In genomic region chr17:6303664-6304063, GRCh38 we compare ENCODE assay signal across 9 cellular contexts.
DNase-seq lines count a peak whose midpoint lies in the region; ATAC-seq, FAIRE-seq and TF ChIP-seq lines count a peak whose summit lies in the region.
"Had no signal": no experiment of that assay in that cellular context is flagged by ENCODE, and none has a peak within 500 bp of the region (broad histone marks: within the 10 kb centered on the region; RNA-seq: fewer than 3 reads in every experiment).

No MANE protein-coding gene starts in this region.

- SMC1A ChIA-PET in GM12878 (lab: Charles Lee; ENCODE audit: uncharacterized antibody, unreplicated experiment) = no interaction called here

- RAD21 ChIA-PET in GM12878 (lab: Charles Lee; ENCODE audit: unreplicated experiment) = no interaction called here

- no peaks in the 10 kb centered on the region for H3K9me2 ChIP-seq in SK-N-SH
- no peaks in the 10 kb centered on the region for H3K9me2 ChIP-seq in MM.1S (replicated peaks; ENCODE audit: insufficient read depth, low read length)

- DNase-seq in SK-N-SH (no peak), MM.1S (peak; percentile 49), GM12878 (ENCODE audit: low read depth, low spot score) (no peak), myocyte (ENCODE audit: low read depth) (peak; percentile 57), COLO668 (lab: John Stamatoyannopoulos, UW; ENCODE audit: unreplicated experiment) (no peak), NCI-H1436 (lab: John Stamatoyannopoulos, UW) (no peak), NCI-H2107 (lab: John Stamatoyannopoulos, UW) (no peak)

- no peak overlapping the region for H3K27ac ChIP-seq in SK-N-SH (ENCODE audit: low read depth in 2 of 2, low read length in 1 of 2)
- H3K27ac ChIP-seq in MM.1S (ENCODE audit: low read length) = no peak overlapping the region
- H3K27ac ChIP-seq in GM12878 (ENCODE audit: control insufficient read depth, insufficient read depth) = no peak overlapping the region

- H3K4me1 ChIP-seq in SK-N-SH (ENCODE audit: control insufficient read depth in 1 of 2, insufficient read depth in 2 of 2, low read depth in 1 of 2, low read length in 1 of 2) (no peaks in the 10 kb centered on the region), MM.1S (ENCODE audit: low read length) (no peaks in the 10 kb centered on the region), GM12878 (ENCODE audit: control insufficient read depth, insufficient read depth, low read length) (no peaks in the 10 kb centered on the region)

- H2AFZ ChIP-seq in SK-N-SH (ENCODE audit: low read depth) (no peak overlapping the region), MM.1S (ENCODE audit: low read length) (no peak overlapping the region), GM12878 (ENCODE audit: control insufficient read depth, low read depth, low read length) (no peak overlapping the region)

- H4K20me1 ChIP-seq in SK-N-SH (ENCODE audit: insufficient read depth) (no peaks in the 10 kb centered on the region), MM.1S (ENCODE audit: insufficient read depth, low read length) (no peaks in the 10 kb centered on the region), GM12878 (ENCODE audit: control insufficient read depth, insufficient read depth) (no peaks in the 10 kb centered on the region; the same call in 1 of the 2 replicates)

- BruUV-seq in GM12878 (replicated peaks; lab: Mats Ljungman, UMichigan) = no TSS peak

- POLR2A ChIA-PET in SK-N-SH (lab: Yijun Ruan, JAX) (no interaction called here), GM12878 (lab: Charles Lee) (no interaction called here)

- H3K9me3 ChIP-seq in SK-N-SH = no peaks in the 10 kb centered on the region
- no peaks in the 10 kb centered on the region for H3K9me3 ChIP-seq in MM.1S (replicated peaks; ENCODE audit: insufficient read depth, low read length)
- no peaks in the 10 kb centered on the region for H3K9me3 ChIP-seq in GM12878 (replicated peaks; ENCODE audit: control insufficient read depth, insufficient read depth, low read length)

- H3K27me3 ChIP-seq in SK-N-SH (ENCODE audit: insufficient read depth) (no peaks in the 10 kb centered on the region), MM.1S (replicated peaks; ENCODE audit: insufficient read depth, low read length) (peaks cover 21% of the 10 kb centered on the region), GM12878 (replicated peaks in 1 of 2; ENCODE audit: control insufficient read depth in 2 of 2, insufficient read depth in 2 of 2, low read length in 1 of 2) (no peaks in the 10 kb centered on the region)

- TF ChIP-seq POLR2A in GM12878 (IDR thresholded peaks at IDR 0.05; ENCODE audit: low read depth, low read length) = no peak

- in situ Hi-C loops in GM12878 (cut with MboI) = no loop called here

- CTCF ChIA-PET in SK-N-SH (lab: Yijun Ruan, JAX) = no interaction called here
- CTCF ChIA-PET in GM12878 (lab: Yijun Ruan, JAX) = no interaction called here

- H3K4me3 ChIP-seq in SK-N-SH (ENCODE audit: low read depth in 2 of 2, low read length in 1 of 2) = no peak overlapping the region
- H3K4me3 ChIP-seq in MM.1S (ENCODE audit: low read length) = no peak overlapping the region
- H3K4me3 ChIP-seq in GM12878 = no peak overlapping the region
- H3K4me3 ChIP-seq: lung had no signal

- H3K79me2 ChIP-seq in SK-N-SH (ENCODE audit: insufficient read depth) (no peaks in the 10 kb centered on the region), MM.1S (ENCODE audit: low read length) (no peaks in the 10 kb centered on the region), GM12878 (ENCODE audit: control insufficient read depth, insufficient read depth, low read length) (no peaks in the 10 kb centered on the region)

- WGBS in SK-N-SH (ENCODE audit: low lambda C conversion rate) = 2% methylated on average over 5 of the region's 5 CpGs
- WGBS in GM12878 (ENCODE audit: insufficient coverage, insufficient replicate concordance, low lambda C conversion rate, missing lambda C conversion rate) = 2% methylated on average over 5 of the region's 5 CpGs

- no peak for TF ChIP-seq CTCF in SK-N-SH (IDR thresholded peaks at IDR 0.05)
- TF ChIP-seq CTCF in MM.1S (IDR thresholded peaks at IDR 0.05; ENCODE audit: low read length) = no peak
- TF ChIP-seq CTCF in GM12878 (IDR thresholded peaks at IDR 0.05 in 2 of 3, conservative IDR thresholded peaks at IDR 0.05 in 1 of 3; ENCODE audit: control insufficient read depth in 2 of 3, extremely low read depth in 1 of 3, insufficient read depth in 1 of 3, low read depth in 3 of 3, low read length in 3 of 3) = no peak

- FAIRE-seq in GM12878 (lab: Jason Lieb, UNC) = no peak

- H3K9ac ChIP-seq in SK-N-SH (no peak overlapping the region), MM.1S (ENCODE audit: low read length) (no peak overlapping the region), GM12878 (ENCODE audit: control insufficient read depth, insufficient read depth, low read length) (no peak overlapping the region)

- H3K4me2 ChIP-seq in SK-N-SH (no peak overlapping the region), MM.1S (ENCODE audit: low read depth, low read length) (no peak overlapping the region), GM12878 (ENCODE audit: control insufficient read depth, insufficient read depth) (no peak overlapping the region)

- TF ChIP-seq RAD21 in SK-N-SH (IDR thresholded peaks at IDR 0.05; ENCODE audit: low read length) (no peak), GM12878 (IDR thresholded peaks at IDR 0.05; ENCODE audit: insufficient read depth, low read depth, low read length) (no peak)

- no peaks in the 10 kb centered on the region for H3F3A ChIP-seq in SK-N-SH (replicated peaks; ENCODE audit: insufficient read depth)
- no peaks in the 10 kb centered on the region for H3F3A ChIP-seq in MM.1S (ENCODE audit: insufficient read depth, low read length)

- intact Hi-C loops in GM12878 (cut with micrococcal nuclease; ENCODE audit: unreplicated experiment) = no loop called here

- ATAC-seq in SK-N-SH treated with all-trans-retinoic acid at 6 μM for 48 hours = no peak
- no peak for ATAC-seq in GM12878

- TF ChIP-seq EP300 in SK-N-SH (IDR thresholded peaks at IDR 0.05; ENCODE audit: borderline replicate concordance in 1 of 2, low read depth in 1 of 2, low read length in 1 of 2) = no peak
- no peak for TF ChIP-seq EP300 in GM12878 (IDR thresholded peaks at IDR 0.05; ENCODE audit: borderline replicate concordance in 1 of 2, control insufficient read depth in 1 of 2, low read depth in 2 of 2, low read length in 2 of 2)

- no peaks in the 10 kb centered on the region for H3K36me3 ChIP-seq in SK-N-SH (replicated peaks in 1 of 2; ENCODE audit: control insufficient read depth in 1 of 2, insufficient read depth in 2 of 2, low read length in 1 of 2)
- H3K36me3 ChIP-seq in MM.1S (replicated peaks; ENCODE audit: insufficient read depth, low read length) = no peaks in the 10 kb centered on the region
- H3K36me3 ChIP-seq in GM12878 (ENCODE audit: control insufficient read depth in 2 of 2, insufficient read depth in 2 of 2, low read length in 1 of 2) = no peaks in the 10 kb centered on the region

TF ChIP-seq in SK-N-SH, 30 proteins besides CTCF, POLR2A, EP300 and RAD21 (continues in another document):
- TF ChIP-seq TAF1 (IDR thresholded peaks at IDR 0.05; ENCODE audit: borderline replicate concordance, low read depth, low read length) = no peak

TF ChIP-seq in SK-N-SH treated with all-trans-retinoic acid at 6 μM for 48 hours, 23 proteins besides CTCF, POLR2A, EP300 and RAD21 (continues in another document):
- TF ChIP-seq CSDC2 (CRISPR knock-in tag; IDR thresholded peaks at IDR 0.05) = no peak
- TF ChIP-seq PPARA (CRISPR knock-in tag; IDR thresholded peaks at IDR 0.05; ENCODE audit: borderline replicate concordance) = no peak
- no peak for TF ChIP-seq ZNF565 (CRISPR knock-in tag; conservative IDR thresholded peaks at IDR 0.05; ENCODE audit: low read depth)
- no peak for TF ChIP-seq ZFP30 (CRISPR knock-in tag; IDR thresholded peaks at IDR 0.05)
- no peak for TF ChIP-seq GLIS3 (CRISPR knock-in tag; IDR thresholded peaks at IDR 0.05)
- TF ChIP-seq ISL1 (CRISPR knock-in tag; IDR thresholded peaks at IDR 0.05) = no peak
- TF ChIP-seq CREB5 (CRISPR knock-in tag; IDR thresholded peaks at IDR 0.05; ENCODE audit: low read depth) = no peak
- no peak for TF ChIP-seq OSR1 (CRISPR knock-in tag; IDR thresholded peaks at IDR 0.05)
- TF ChIP-seq ZC3H10 (CRISPR knock-in tag; IDR thresholded peaks at IDR 0.05) = no peak
- no peak for TF ChIP-seq ZNF8 (CRISPR knock-in tag; IDR thresholded peaks at IDR 0.05)
- TF ChIP-seq SNAI2 (CRISPR knock-in tag; IDR thresholded peaks at IDR 0.05) = no peak

TF ChIP-seq in GM12878, 131 proteins besides CTCF, POLR2A, EP300 and RAD21:
- TF ChIP-seq REST (IDR thresholded peaks at IDR 0.05; ENCODE audit: low read depth, low read length) (peak; percentile 93), SMAD1 (IDR thresholded peaks at IDR 0.05; ENCODE audit: low read depth, partially characterized antibody) (no peak)
TF ChIP-seq in GM12878: peak in this region for 1.

Comparison
In these comparisons a context has a peak if more than half of its experiments do, and no peak if none do; other contexts are left out.
1. DNase-seq: peak in MM.1S (single experiment) and myocyte (single experiment); none in SK-N-SH (single experiment), GM12878 (single experiment), COLO668 (single experiment), NCI-H1436 (single experiment) and NCI-H2107 (single experiment).
2. Of the 26 proteins assayed by ChIP-seq in both GM12878 and SK-N-SH: peak only in GM12878: none; only in SK-N-SH: none; in both: REST; in neither: 25.